In the genomic region with DNA sequence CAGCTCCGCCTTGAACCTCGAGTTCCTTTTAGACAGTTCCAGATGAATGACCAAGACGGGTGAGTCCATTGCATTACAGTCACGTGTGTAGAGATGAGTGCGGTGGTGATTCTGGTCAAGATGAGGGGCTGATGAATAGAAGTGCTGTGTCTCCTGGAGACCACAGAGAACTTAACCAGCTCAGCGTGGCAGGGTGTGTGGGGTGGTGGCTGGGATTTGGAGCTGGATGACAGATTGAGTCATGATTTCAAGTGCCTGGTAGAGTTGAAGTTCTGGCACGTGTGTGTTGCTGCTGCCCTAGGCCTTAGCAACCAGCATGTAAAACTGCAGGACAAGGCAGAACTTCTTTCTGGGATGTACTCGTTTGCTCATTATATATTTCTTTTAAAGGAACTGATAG, we compare ENCODE assay signal across 17 cellular contexts. TPM values are rescaled to one million over a fixed set of nuclear protein-coding genes. Genes with fewer than 3 reads are reported as not detected.
DNase-seq lines count a peak whose midpoint lies in the region; ATAC-seq and TF ChIP-seq lines count a peak whose summit lies in the region.
"Had no signal": no experiment of that assay in that cellular context is flagged by ENCODE, and none has a peak within 500 bp of the region (broad histone marks: within the 10 kb centered on the region; RNA-seq: fewer than 3 reads in every experiment).

No MANE protein-coding gene starts in this region.

- peaks cover 0 to 8% (median 0%) of the 10 kb centered on the region in 6 donors for H3K4me1 ChIP-seq in spleen
- H3K4me1 ChIP-seq: upper lobe of left lung had no signal

- no peaks in the 10 kb centered on the region for H3K9me3 ChIP-seq in spleen
- H3K9me3 ChIP-seq: esophagus muscularis mucosa, Peyer's patch, upper lobe of left lung had no signal

- CTCF ChIA-PET in activated CD8-positive, alpha-beta memory T cell treated with anti-CD3 and anti-CD28 coated beads, Interleukin-2, amount 10 ng/mL, durations not matched to agents 7 days and 5 days (lab: Charles Lee): no interaction called here
- CTCF ChIA-PET in activated B cell treated with CpG ODN at 0.5 μM for 24 hours (lab: Charles Lee): no interaction called here

- peaks cover 63% of the 10 kb centered on the region for H3K36me3 Mint-ChIP-seq in activated CD8-positive, alpha-beta memory T cell treated with anti-CD3 and anti-CD28 coated beads, Interleukin-2, amount 10 ng/mL, durations not matched to agents 7 days and 5 days
- H3K36me3 Mint-ChIP-seq in activated B cell treated with CpG ODN at 0.5 μM for 24 hours (ENCODE audit: low read depth): peaks cover 86% of the 10 kb centered on the region

- in situ Hi-C loops in brain microvascular endothelial cell (cut with HindIII; ENCODE audit: low pct_ligation_motif_present, low sequenced_read_pairs): no loop called here

- 67 to 86% (median 75%) methylated on average over 8 of the region's 8 CpGs for WGBS in spleen, 5 donors

- no peak for DNase-seq in activated CD8-positive, alpha-beta memory T cell treated with anti-CD3 and anti-CD28 coated beads, Interleukin-2, amount 10 ng/mL, durations not matched to agents 7 days and 5 days
- DNase-seq in activated CD8-positive, alpha-beta memory T cell treated with anti-CD3 and anti-CD28 coated beads for 24 hours: no peak
- DNase-seq in activated B cell treated with CpG ODN at 0.5 μM for 24 hours (no peak), Right ventricle myocardium superior (no peak), spleen (peak; percentile 11), brain microvascular endothelial cell (no peak), NCI-H2196 treated with DMSO at 0.1 percent for 48 hours (lab: John Stamatoyannopoulos, UW; ENCODE audit: unreplicated experiment) (no peak)
- DNase-seq: DND-41, H7, MV-4-11, NCI-H345, T-helper 9 cell, upper lobe of left lung had no signal

- no peak for TF ChIP-seq POLR2A in spleen (IDR thresholded peaks at IDR 0.05)

- no peaks in the 10 kb centered on the region for H3K27me3 Mint-ChIP-seq in activated CD8-positive, alpha-beta memory T cell treated with anti-CD3 and anti-CD28 coated beads, Interleukin-2, amount 10 ng/mL, durations not matched to agents 7 days and 5 days
- no peaks in the 10 kb centered on the region for H3K27me3 Mint-ChIP-seq in activated B cell treated with CpG ODN at 0.5 μM for 24 hours

- no peaks in the 10 kb centered on the region for H3K27me3 ChIP-seq in spleen (replicated peaks in 1 of 7)
- no peaks in the 10 kb centered on the region for H3K27me3 ChIP-seq in brain microvascular endothelial cell (replicated peaks)
- H3K27me3 ChIP-seq: esophagus muscularis mucosa, Peyer's patch, upper lobe of left lung had no signal

- peak overlapping the region; percentile 1 for H3K27ac Mint-ChIP-seq in activated CD8-positive, alpha-beta memory T cell treated with anti-CD3 and anti-CD28 coated beads, Interleukin-2, amount 10 ng/mL, durations not matched to agents 7 days and 5 days
- H3K27ac Mint-ChIP-seq in activated B cell treated with CpG ODN at 0.5 μM for 24 hours: peak overlapping the region; percentile 31

- H3K36me3 ChIP-seq in spleen: peaks cover 3 to 100% (median 83%) of the 10 kb centered on the region in 6 donors
- H3K36me3 ChIP-seq in brain microvascular endothelial cell (replicated peaks): peaks cover 81% of the 10 kb centered on the region

- no peaks in the 10 kb centered on the region for H3K9me3 Mint-ChIP-seq in activated CD8-positive, alpha-beta memory T cell treated with anti-CD3 and anti-CD28 coated beads, Interleukin-2, amount 10 ng/mL, durations not matched to agents 7 days and 5 days (ENCODE audit: low read depth)
- H3K9me3 Mint-ChIP-seq in activated B cell treated with CpG ODN at 0.5 μM for 24 hours: no peaks in the 10 kb centered on the region

- H3K27ac ChIP-seq in spleen (peak overlapping the region in 1 of 8 donors; percentile 17), brain microvascular endothelial cell (no peak overlapping the region)
- H3K27ac ChIP-seq: esophagus muscularis mucosa, Peyer's patch, upper lobe of left lung had no signal

- POLR2A ChIA-PET in activated B cell treated with CpG ODN at 0.5 μM for 24 hours (lab: Charles Lee): no interaction called here

- intact Hi-C loops in activated B cell treated with CpG ODN at 0.5 μM for 24 hours (cut with micrococcal nuclease): no loop called here
- intact Hi-C loops in Right ventricle myocardium superior (cut with DNase I): no loop called here
- intact Hi-C loops in spleen (cut with DNase I; ENCODE audit: low total_unique reads): no loop called here

- TF ChIP-seq CTCF in activated B cell treated with CpG ODN at 0.5 μM for 24 hours (IDR thresholded peaks at IDR 0.05) (no peak), spleen (IDR thresholded peaks at IDR 0.05 in 8 of 11, conservative IDR thresholded peaks at IDR 0.05 in 3 of 11) (no peak), brain microvascular endothelial cell (IDR thresholded peaks at IDR 0.05; ENCODE audit: low read depth, low read length, missing control alignments) (no peak)

- H3K4me3 Mint-ChIP-seq in activated CD8-positive, alpha-beta memory T cell treated with anti-CD3 and anti-CD28 coated beads, Interleukin-2, amount 10 ng/mL, durations not matched to agents 7 days and 5 days: no peak overlapping the region
- H3K4me3 Mint-ChIP-seq in activated B cell treated with CpG ODN at 0.5 μM for 24 hours: no peak overlapping the region

- peaks cover 17% of the 10 kb centered on the region for H3K4me1 Mint-ChIP-seq in activated CD8-positive, alpha-beta memory T cell treated with anti-CD3 and anti-CD28 coated beads, Interleukin-2, amount 10 ng/mL, durations not matched to agents 7 days and 5 days
- peaks cover 3% of the 10 kb centered on the region for H3K4me1 Mint-ChIP-seq in activated B cell treated with CpG ODN at 0.5 μM for 24 hours

- H3K4me3 ChIP-seq in spleen (no peak overlapping the region), brain microvascular endothelial cell (ENCODE audit: low read depth, low read length) (no peak overlapping the region)
- H3K4me3 ChIP-seq: esophagus muscularis mucosa, Peyer's patch, smooth muscle cell, upper lobe of left lung had no signal

- no peak for ATAC-seq in activated CD8-positive, alpha-beta memory T cell treated with anti-CD3 and anti-CD28 coated beads, Interleukin-2, amount 10 ng/mL, durations not matched to agents 7 days and 5 days
- no peak for ATAC-seq in activated B cell treated with CpG ODN at 0.5 μM for 24 hours (ENCODE audit: low read depth)
- ATAC-seq in Right ventricle myocardium superior (ENCODE audit: poor library complexity): peak; percentile 72
- ATAC-seq in GM21619 (IDR thresholded peaks at IDR 0.05; ENCODE audit: unreplicated experiment): no peak

RNA-seq across cellular contexts. Expression of gene PRRC2B, which starts 53.3 kb away (rescaled TPM):
- total RNA-seq in activated CD8-positive, alpha-beta memory T cell treated with anti-CD3 and anti-CD28 coated beads, Interleukin-2, amount 10 ng/mL, durations not matched to agents 7 days and 5 days: 100 to 1,000 TPM; 242 to 293 TPM
- 170 and 206 TPM in 2 replicates for total RNA-seq in activated B cell treated with CpG ODN at 0.5 μM for 24 hours
- 124 TPM for total RNA-seq in Right ventricle myocardium superior
- 100 to 1,000 TPM; 136 to 235 (median 186) TPM for total RNA-seq in spleen
- polyA plus RNA-seq in spleen: 10 to 100 TPM; 23.3 to 63.1 (median 31.4) TPM

RNA-seq across cellular contexts. Expression of gene POMT1, which starts 55.6 kb away (rescaled TPM):
- 10 to 100 TPM; 41.5 to 53.7 TPM for total RNA-seq in activated CD8-positive, alpha-beta memory T cell treated with anti-CD3 and anti-CD28 coated beads, Interleukin-2, amount 10 ng/mL, durations not matched to agents 7 days and 5 days
- total RNA-seq in activated B cell treated with CpG ODN at 0.5 μM for 24 hours (24.9 and 29.8 TPM in 2 replicates), Right ventricle myocardium superior (21.8 TPM), spleen (10 to 100 TPM; 24.5 to 45.8 (median 30.0) TPM)
- polyA plus RNA-seq in spleen: 10 to 100 TPM; 20.4 to 66.5 (median 47.5) TPM
